11 cellular contexts compared by ENCODE assay signal in genomic region chr7:155787171-155787851, GRCh38. TPM values are rescaled to one million over a fixed set of nuclear protein-coding genes. Genes with fewer than 3 reads are reported as not detected.
DNase-seq lines count a peak whose midpoint lies in the region; ATAC-seq and TF ChIP-seq lines count a peak whose summit lies in the region.
"Had no signal": no experiment of that assay in that cellular context is flagged by ENCODE, and none has a peak within 500 bp of the region (broad histone marks: within the 10 kb centered on the region; RNA-seq: fewer than 3 reads in every experiment).

No MANE protein-coding gene starts in this region.

- H3K9me1 ChIP-seq in IMR-90 (ENCODE audit: insufficient read depth, low read length) = no peaks in the 10 kb centered on the region; the same call in 1 of the 2 replicates

- H3K27ac ChIP-seq in IMR-90 (ENCODE audit: insufficient read depth, low read length) = no peak overlapping the region
- H3K27ac ChIP-seq in esophagus squamous epithelium = no peak overlapping the region

- H4K5ac ChIP-seq in IMR-90 (ENCODE audit: low read depth, low read length) = no peak overlapping the region

- peak overlapping the region in 7 of 8 donors; percentile 39 to 88 (median 72) for H3K4me3 Mint-ChIP-seq in naive B cell

- TF ChIP-seq CTCF in AG04449 (IDR thresholded peaks at IDR 0.05; ENCODE audit: insufficient read depth, low read length, missing control alignments) (no peak), IMR-90 (conservative IDR thresholded peaks at IDR 0.05; ENCODE audit: low read depth, low read length) (no peak), esophagus squamous epithelium (IDR thresholded peaks at IDR 0.05) (no peak)

- dilution Hi-C loops in IMR-90 (cut with HindIII; ENCODE audit: low sequenced_read_pairs, unreplicated experiment) = no loop called here

- H3K4ac ChIP-seq in IMR-90 (ENCODE audit: low read depth, low read length) = no peak overlapping the region

- no peak overlapping the region for H3K23ac ChIP-seq in IMR-90 (ENCODE audit: low read depth, low read length)

- peaks cover 5 to 16% (median 13%) of the 10 kb centered on the region in 3 donors for H3K27me3 Mint-ChIP-seq in naive B cell

- H3K18ac ChIP-seq in IMR-90 (ENCODE audit: low read depth, low read length) = no peak overlapping the region

- H3K36me3 ChIP-seq in IMR-90 (ENCODE audit: control insufficient read depth, insufficient read depth, low read length) (peaks cover 4% of the 10 kb centered on the region; the same call in 1 of the 2 replicates), esophagus squamous epithelium (peaks cover 0 to 27% (median 0%) of the 10 kb centered on the region in 3 donors)

- 0 out of 4 replicates have a peak overlapping the region, but pooled peaks of 1 of the 2 experiments have one; percentile 17 for H4K8ac ChIP-seq in IMR-90 (ENCODE audit: low read depth in 2 of 2, low read length in 2 of 2)

- no peak overlapping the region for H2BK15ac ChIP-seq in IMR-90 (ENCODE audit: low read depth, low read length)

- H4K20me1 ChIP-seq in IMR-90 (ENCODE audit: insufficient read depth, low read length) = no peaks in the 10 kb centered on the region

- H2BK5ac ChIP-seq in IMR-90 (ENCODE audit: low read depth, low read length, poor library complexity, severe bottlenecking) = no peak overlapping the region

- H3K27me3 ChIP-seq in IMR-90 (ENCODE audit: control insufficient read depth, insufficient read depth, low read length) (no peaks in the 10 kb centered on the region), esophagus squamous epithelium (peaks cover 0 to 18% (median 0%) of the 10 kb centered on the region in 4 donors)

- H3K4me2 ChIP-seq in IMR-90 (ENCODE audit: low read depth, low read length) = peak overlapping the region; percentile 81

- BruUV-seq in IMR-90 (replicated peaks; lab: Mats Ljungman, UMichigan) = no TSS peak

- H2BK120ac ChIP-seq in IMR-90 (ENCODE audit: low read depth, low read length) = no peak overlapping the region

- peaks cover 8 to 10% (median 9%) of the 10 kb centered on the region in 3 donors for H3K4me1 Mint-ChIP-seq in naive B cell

- ATAC-seq in IMR-90 (ENCODE audit: low read depth) (peak; percentile 84), naive B cell (ENCODE audit: low read depth in 2 of 2) (peak; percentile 13 to 34), HG02852 (IDR thresholded peaks at IDR 0.05; ENCODE audit: unreplicated experiment) (no peak)

- H3K9me3 Mint-ChIP-seq in naive B cell = peaks cover 0 to 4% (median 0%) of the 10 kb centered on the region in 7 donors

- H3K4me1 ChIP-seq in IMR-90 (ENCODE audit: control insufficient read depth, insufficient read depth, low read length) (no peaks in the 10 kb centered on the region), esophagus squamous epithelium (peaks cover 3 to 24% (median 13%) of the 10 kb centered on the region in 3 donors)

- H3K27ac Mint-ChIP-seq in naive B cell = peak overlapping the region in 2 of 6 donors; percentile 72 to 89

- H3K9ac ChIP-seq in IMR-90 (ENCODE audit: low read depth, low read length) = no peak overlapping the region; the same call in 1 of the 2 replicates

- H3K79me1 ChIP-seq in IMR-90 (ENCODE audit: low read depth in 1 of 2, low read length in 2 of 2) = no peaks in the 10 kb centered on the region

- TF ChIP-seq POLR2A in IMR-90 (IDR thresholded peaks at IDR 0.05; ENCODE audit: low read depth, low read length) = no peak
- no peak for TF ChIP-seq POLR2A in esophagus squamous epithelium (IDR thresholded peaks at IDR 0.05)

- intact Hi-C loops in IMR-90 (cut with micrococcal nuclease) (no loop called here), esophagus squamous epithelium (cut with DNase I) (no loop called here)

- peak overlapping the region; percentile 89 for H2AFZ ChIP-seq in IMR-90 (replicated peaks; ENCODE audit: low read length, poor library complexity)

- CTCF ChIA-PET in AG04449 (lab: Yijun Ruan, JAX) (interaction anchor here (0.6 to 1.1 kb wide), 3 partner anchors 9 to 1037 kb away, joined by 3 to 4 read pairs (median 4); no protein-coding TSS in a partner anchor), IMR-90 (lab: Yijun Ruan, JAX) (no interaction called here)

- no peak overlapping the region for H3K56ac ChIP-seq in IMR-90 (ENCODE audit: extremely low read depth, insufficient read depth, low read length)

- in situ Hi-C loops in IMR-90 (cut with MboI; ENCODE audit: low sequenced_read_pairs) = no loop called here

- TF ChIP-seq RAD21 in IMR-90 (IDR thresholded peaks at IDR 0.05; ENCODE audit: low read length) = no peak

- no peak overlapping the region for H2AK5ac ChIP-seq in IMR-90 (ENCODE audit: low read depth, low read length)

- no peaks in the 10 kb centered on the region for H3K9me3 ChIP-seq in IMR-90 (ENCODE audit: control insufficient read depth, insufficient read depth, low read length)
- no peaks in the 10 kb centered on the region for H3K9me3 ChIP-seq in esophagus squamous epithelium

- H2AK9ac ChIP-seq in IMR-90 (replicated peaks; ENCODE audit: low read depth, low read length, poor library complexity) = no peak overlapping the region

- H4K91ac ChIP-seq in IMR-90 (ENCODE audit: insufficient read depth, low read depth, low read length) = no peak overlapping the region

- H3K14ac ChIP-seq in IMR-90 (replicated peaks; ENCODE audit: low read depth, low read length) = no peak overlapping the region

- POLR2A ChIA-PET in AG04449 (lab: Yijun Ruan, JAX) (no interaction called here), IMR-90 (lab: Charles Lee; ENCODE audit: unreplicated experiment) (no interaction called here)

- WGBS in IMR-90 (ENCODE audit: extremely low coverage in 2 of 2, insufficient read length in 1 of 2), 2 experiments = 3% methylated on average over 47 of the region's 68 CpGs; no CpG with 5 or more reads in 1 of the 2 experiments
- 2 to 8% methylated on average over 6 to 12 of the region's 68 CpGs for WGBS in esophagus squamous epithelium, 2 donors

- H3K4me3 ChIP-seq in AG04449 (ENCODE audit: low read depth, low read length) (peak overlapping the region; percentile 64), IMR-90 (ENCODE audit: insufficient read depth, low read depth, low read length) (peak overlapping the region; percentile 58), esophagus squamous epithelium (peak overlapping the region; percentile 33 to 61 (median 40))

- no peak overlapping the region for H2BK20ac ChIP-seq in IMR-90 (ENCODE audit: low read depth, low read length)

- no peak for DNase-seq in AG04449 (ENCODE audit: low read depth, low spot score)
- DNase-seq in IMR-90 = no peak
- DNase-seq in esophagus squamous epithelium (lab: John Stamatoyannopoulos, UW) = no peak
- no peak for DNase-seq in naive B cell
- no peak for DNase-seq in midbrain (lab: John Stamatoyannopoulos, UW)
- no peak for DNase-seq in DMS153 treated with DMSO at 0.1 percent for 48 hours (lab: John Stamatoyannopoulos, UW; ENCODE audit: unreplicated experiment)
- no peak for DNase-seq in NCI-H82 treated with DMSO at 0.1 percent for 48 hours (lab: John Stamatoyannopoulos, UW; ENCODE audit: unreplicated experiment)
- DNase-seq: GF-D8, NCI-H69 had no signal

- H3K36me3 Mint-ChIP-seq in naive B cell = peaks cover 17 to 20% of the 10 kb centered on the region in 2 donors

TF ChIP-seq in IMR-90, 13 proteins besides CTCF, POLR2A, EP300 and RAD21:
- no peak for TF ChIP-seq MAZ (IDR thresholded peaks at IDR 0.05; ENCODE audit: borderline replicate concordance, low read depth, low read length)
- no peak for TF ChIP-seq CHD1 (IDR thresholded peaks at IDR 0.05; ENCODE audit: low read depth, low read length)
- no peak for TF ChIP-seq BHLHE40 (IDR thresholded peaks at IDR 0.05; ENCODE audit: low read depth, low read length)
- no peak for TF ChIP-seq CEBPB (IDR thresholded peaks at IDR 0.05; ENCODE audit: low read depth, low read length)
- no peak for TF ChIP-seq ELK1 (IDR thresholded peaks at IDR 0.05; ENCODE audit: borderline replicate concordance, low read depth, low read length)
- no peak for TF ChIP-seq RCOR1 (IDR thresholded peaks at IDR 0.05; ENCODE audit: insufficient replicate concordance, low read length)
- TF ChIP-seq MXI1 (IDR thresholded peaks at IDR 0.05; ENCODE audit: borderline replicate concordance, low read depth, low read length) = no peak
- no peak for TF ChIP-seq USF2 (IDR thresholded peaks at IDR 0.05; ENCODE audit: low read depth, low read length)
- TF ChIP-seq SMC3 (IDR thresholded peaks at IDR 0.05; ENCODE audit: low read depth, low read length) = no peak
TF ChIP-seq in IMR-90: peak in this region for 0.

RNA-seq across cellular contexts. Expression of gene SHH, which starts 25.0 kb away (rescaled TPM):
- total RNA-seq in IMR-90 (2012; rRNA removed) (under 0.01 TPM in 1 of 2 replicates, not detected in the other), esophagus squamous epithelium (not detected)
- polyA plus RNA-seq in IMR-90 (2012; rRNA removed) (0.03 TPM in 1 of 2 replicates, not detected in the other), naive B cell (ENCODE audit: low read depth in 6 of 6) (under 1 TPM in 1 of 6 donors, not detected in 5; 0.17 TPM)
- polyA plus RNA-seq in IMR-90 (2012; cell fraction: cytosol; rRNA removed) = 0.01 and 0.04 TPM in 2 replicates
- polyA plus RNA-seq in IMR-90 (2012; cell fraction: nucleus; rRNA removed; ENCODE audit: low replicate concordance) = 0.03 and 0.11 TPM in 2 replicates
- total RNA-seq: posterior vena cava had no signal
